ENCODE assay signal across 8 cellular contexts in the genomic region with DNA sequence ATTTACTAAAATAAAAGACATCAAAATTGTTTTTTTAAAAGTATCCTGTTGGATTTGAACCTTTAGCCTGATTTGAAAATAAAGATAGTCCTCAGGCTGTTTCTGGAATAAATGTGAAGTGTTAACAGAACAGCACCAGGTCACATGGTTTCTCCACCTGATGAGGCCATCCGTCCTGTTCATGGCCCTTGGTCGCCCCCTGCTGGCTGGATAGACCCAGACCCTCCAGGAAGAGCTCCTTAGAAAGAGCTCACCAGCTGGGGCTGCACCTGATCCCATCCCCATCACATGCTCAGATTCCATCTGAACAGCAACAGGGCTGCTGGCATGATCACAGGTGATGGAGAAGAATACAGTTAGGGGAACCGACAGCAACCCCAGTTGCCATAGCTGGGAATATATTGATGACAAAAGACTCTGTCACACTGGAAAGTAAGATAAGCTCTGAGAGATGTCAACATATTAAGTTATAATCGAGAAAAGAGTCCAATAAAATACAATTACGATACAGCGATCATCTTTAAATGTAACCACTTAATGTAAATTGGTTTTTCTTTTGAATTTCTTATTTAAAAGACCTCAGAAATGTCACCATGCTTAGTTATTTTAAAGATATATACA.
A peak's percentile ranks its signal among the peaks of the same experiment; 100 is the strongest.
DNase-seq lines count a peak whose midpoint lies in the region; ATAC-seq lines count a peak whose summit lies in the region.

No MANE protein-coding gene starts in this region.

- peak; percentile 70 for DNase-seq in Ammon's horn (ENCODE audit: low spot score)
- DNase-seq in NCI-H2196 (lab: John Stamatoyannopoulos, UW; ENCODE audit: unreplicated experiment) = peak; percentile 51
- peak in 38 of 61 donors; percentile 1 to 62 (median 14) for DNase-seq in caudate nucleus (lab: John Stamatoyannopoulos, UW)
- peak; percentile 24 for DNase-seq in kidney glomerular epithelial cell (lab: John Stamatoyannopoulos, UW)
- DNase-seq in stimulated activated CD4-positive, alpha-beta T cell treated with anti-CD3 and anti-CD28 coated beads, Interleukin-4, amount 100 ng/mL, for 24 hours = peak; percentile 93

- no peak overlapping the region for H3K27ac ChIP-seq in caudate nucleus (ENCODE audit: low read depth, low read length)

- ATAC-seq in GM19025 (IDR thresholded peaks at IDR 0.05; ENCODE audit: low read depth, unreplicated experiment) (peak; percentile 98), HG03139 (IDR thresholded peaks at IDR 0.05; ENCODE audit: unreplicated experiment) (peak; percentile 99)
- ATAC-seq in activated CD4-positive, CD25-positive, alpha-beta regulatory T cell treated with anti-CD3 and anti-CD28 coated beads, Interleukin-2, amount 50 U/mL, for 24 hours = peak; percentile 96 to 97

Comparison
In these comparisons a context has a peak if more than half of its experiments do, and no peak if none do; other contexts are left out.
1. DNase-seq: peak in every context shown above with its lines; median percentile 93 in stimulated activated CD4-positive, alpha-beta T cell treated with anti-CD3 and anti-CD28 coated beads, Interleukin-4, amount 100 ng/mL, for 24 hours; 70 in Ammon's horn; 51 in NCI-H2196; 24 in kidney glomerular epithelial cell; 14 in caudate nucleus.